ENCODE assay signal across 8 cellular contexts in genomic region chr15:39172380-39173281, GRCh38.
DNase-seq lines count a peak whose midpoint lies in the region; ATAC-seq and TF ChIP-seq lines count a peak whose summit lies in the region.

No MANE protein-coding gene starts in this region.

- WGBS in right cardiac atrium, result 56% methylated on average over 17 of the region's 17 CpGs

- peaks cover 5% of the 10 kb centered on the region for H3K4me1 ChIP-seq in right cardiac atrium (ENCODE audit: control insufficient read depth, insufficient read depth, low read length)

- peak; percentile 14 for ATAC-seq in WTC11
- ATAC-seq in right cardiac atrium, result peak; percentile 68 to 69
- ATAC-seq in sciatic nerve, result peak; percentile 82
- ATAC-seq in HG02840 (IDR thresholded peaks at IDR 0.05; ENCODE audit: low FRiP score, unreplicated experiment), result no peak

- H3K27me3 ChIP-seq in right cardiac atrium (ENCODE audit: control insufficient read depth, insufficient read depth), result no peaks in the 10 kb centered on the region

- POLR2A ChIA-PET in WTC11 (lab: Charles Lee), result interaction anchor here (1.0 to 2.3 kb wide), 2 partner anchors 41 to 408 kb away, joined by 3 to 24 read pairs; partner anchors contain the start of gene THBS1

- H3K36me3 Mint-ChIP-seq in WTC11, result no peaks in the 10 kb centered on the region

- no peak for TF ChIP-seq CTCF in GM20000 (IDR thresholded peaks at IDR 0.05; ENCODE audit: extremely low read depth, missing control alignments)
- no peak for TF ChIP-seq CTCF in WTC11 (IDR thresholded peaks at IDR 0.05)

- intact Hi-C loops in right cardiac atrium (cut with DNase I) (loop anchor here (5.0 kb wide), 1 partner anchor 410 kb away; the partner anchor contains the start of gene THBS1 (in 4 of the 4)), sciatic nerve (cut with DNase I) (loop anchor here (5.0 kb wide), 1 partner anchor 410 kb away; the partner anchor contains the start of gene THBS1)

- peak overlapping the region; percentile 14 for H3K27ac ChIP-seq in right cardiac atrium (ENCODE audit: low read length)

- peaks cover 37% of the 10 kb centered on the region for H3K4me1 Mint-ChIP-seq in WTC11

- no peaks in the 10 kb centered on the region for H3K27me3 Mint-ChIP-seq in WTC11 (ENCODE audit: low read depth)

- CTCF ChIA-PET in WTC11 (lab: Charles Lee), result interaction anchor here (0.7 to 2.1 kb wide), 18 partner anchors 16 to 584 kb away, joined by 3 to 44 read pairs (median 4); partner anchors contain the start of gene THBS1

- H3K27ac Mint-ChIP-seq in WTC11, result peak overlapping the region; percentile 91

- no peak overlapping the region for H3K4me3 Mint-ChIP-seq in WTC11

- H3K4me3 ChIP-seq in right cardiac atrium (ENCODE audit: low read length), result no peak overlapping the region

- no peaks in the 10 kb centered on the region for H3K9me3 ChIP-seq in right cardiac atrium (ENCODE audit: control insufficient read depth, low read length)

- no peaks in the 10 kb centered on the region for H3K9me3 Mint-ChIP-seq in WTC11

- peak; percentile 12 for DNase-seq in GM20000 (ENCODE audit: low spot score)
- DNase-seq in WTC11 (ENCODE audit: low spot score), result no peak
- DNase-seq in right cardiac atrium, result peak; percentile 18 to 50 (median 48)
- peak; percentile 61 for DNase-seq in sciatic nerve (ENCODE audit: low spot score)
- no peak for DNase-seq in HuH-7.5 (ENCODE audit: low spot score)
- no peak for DNase-seq in DMS 273 treated with DMSO at 0.1 percent for 48 hours (lab: John Stamatoyannopoulos, UW)
- no peak for DNase-seq in D341Med (ENCODE audit: low spot score)

TF ChIP-seq in WTC11, 78 proteins besides CTCF, POLR2A, EP300 and RAD21:
- TF ChIP-seq USF1 (CRISPR knock-in tag; IDR thresholded peaks at IDR 0.05) (no peak), MAX (CRISPR knock-in tag; IDR thresholded peaks at IDR 0.05) (0 out of 2 replicates have a peak, but pooled peaks have one; percentile 35), MLX (CRISPR knock-in tag; IDR thresholded peaks at IDR 0.05) (no peak), ESRRA (CRISPR knock-in tag; IDR thresholded peaks at IDR 0.05; ENCODE audit: borderline replicate concordance) (no peak), SP1 (CRISPR knock-in tag; conservative IDR thresholded peaks at IDR 0.05) (no peak), TP53 (CRISPR knock-in tag; IDR thresholded peaks at IDR 0.05) (no peak), ZNF396 (CRISPR knock-in tag; IDR thresholded peaks at IDR 0.05; ENCODE audit: borderline replicate concordance) (no peak), AR (CRISPR knock-in tag; IDR thresholded peaks at IDR 0.05) (no peak)

Comparison
In these comparisons a context has a peak if more than half of its experiments do, and no peak if none do; other contexts are left out.
1. DNase-seq: peak in GM20000 (single experiment), right cardiac atrium (3 of 3) and sciatic nerve (single experiment); none in WTC11 (single experiment), HuH-7.5 (single experiment), DMS 273 treated with DMSO at 0.1 percent for 48 hours (single experiment) and D341Med (single experiment).